In genomic region chr14:36271939-36272907, GRCh38 we compare ENCODE assay signal across 9 cellular contexts. TPM values are rescaled to one million over a fixed set of nuclear protein-coding genes. Genes with fewer than 3 reads are reported as not detected.
DNase-seq lines count a peak whose midpoint lies in the region; ATAC-seq, FAIRE-seq and TF ChIP-seq lines count a peak whose summit lies in the region.
"Had no signal": no experiment of that assay in that cellular context is flagged by ENCODE, and none has a peak within 500 bp of the region (broad histone marks: within the 10 kb centered on the region; RNA-seq: fewer than 3 reads in every experiment).

No MANE protein-coding gene starts in this region.

- no peak for TF ChIP-seq POLR2A in K562 (conservative IDR thresholded peaks at IDR 0.05)
- no peak for TF ChIP-seq POLR2A in transverse colon (IDR thresholded peaks at IDR 0.05)

- H3K9me3 Mint-ChIP-seq in activated CD4-positive, alpha-beta T cell treated with anti-CD3 and anti-CD28 coated beads, Interleukin-2, amount 10 ng/mL, durations not matched to agents 7 days and 5 days, result no peaks in the 10 kb centered on the region

- H3K36me3 ChIP-seq in K562 (ENCODE audit: control insufficient read depth, insufficient read depth, low read length), result no peaks in the 10 kb centered on the region
- H3K36me3 ChIP-seq in mucosa of descending colon (ENCODE audit: low read depth), result no peaks in the 10 kb centered on the region
- no peaks in the 10 kb centered on the region for H3K36me3 ChIP-seq in transverse colon

- TF ChIP-seq RAD21 in K562 (CRISPR knock-in tag; conservative IDR thresholded peaks at IDR 0.05 in 1 of 2, IDR thresholded peaks at IDR 0.05 in 1 of 2), result no peak

- in situ Hi-C loops in K562 (cut with MboI) (no loop called here), transverse colon (cut with MboI; ENCODE audit: low pct_ligation_motif_present in 1 of 4, low pct_unique_long_range_greater_than_20kb in 1 of 4, low sequenced_read_pairs in 3 of 4) (no loop called here)

- no peaks in the 10 kb centered on the region for H3K36me3 Mint-ChIP-seq in activated CD4-positive, alpha-beta T cell treated with anti-CD3 and anti-CD28 coated beads, Interleukin-2, amount 10 ng/mL, durations not matched to agents 7 days and 5 days (ENCODE audit: low read depth)

- H3K79me2 ChIP-seq in K562 (ENCODE audit: control insufficient read depth, insufficient read depth, low read length), result no peaks in the 10 kb centered on the region

- peak overlapping the region; percentile 63 for H3K4me3 Mint-ChIP-seq in activated CD4-positive, alpha-beta T cell treated with anti-CD3 and anti-CD28 coated beads, Interleukin-2, amount 10 ng/mL, durations not matched to agents 7 days and 5 days

- peaks cover 51% of the 10 kb centered on the region for H3K27me3 Mint-ChIP-seq in activated CD4-positive, alpha-beta T cell treated with anti-CD3 and anti-CD28 coated beads, Interleukin-2, amount 10 ng/mL, durations not matched to agents 7 days and 5 days

- DNase-seq in activated CD4-positive, alpha-beta T cell treated with anti-CD3 and anti-CD28 coated beads, Interleukin-2, amount 10 ng/mL, durations not matched to agents 7 days and 5 days, result no peak
- DNase-seq in activated CD4-positive, alpha-beta T cell treated with anti-CD3 and anti-CD28 coated beads, Interleukin-2, amount 50 U/mL, for 4 hours, result no peak
- DNase-seq in K562 (ENCODE audit: extremely low read depth in 1 of 4, low spot score in 3 of 4), result no peak
- peak in 2 of 3 donors; percentile 32 to 43 for DNase-seq in mucosa of descending colon
- peak; percentile 15 for DNase-seq in transverse colon
- DNase-seq in cerebellum (ENCODE audit: low spot score), result no peak

- TF ChIP-seq CTCF in K562 (IDR thresholded peaks at IDR 0.05 in 2 of 3, conservative IDR thresholded peaks at IDR 0.05 in 1 of 3; ENCODE audit: insufficient read depth in 2 of 3, low read depth in 1 of 3, low read length in 3 of 3) (no peak), mucosa of descending colon (IDR thresholded peaks at IDR 0.05) (no peak), transverse colon (IDR thresholded peaks at IDR 0.05) (no peak)

- FAIRE-seq in K562 (lab: Jason Lieb, UNC), result no peak
- FAIRE-seq: frontal cortex had no signal

- H3K27me3 ChIP-seq in K562 (ENCODE audit: control insufficient read depth in 2 of 2, insufficient read depth in 2 of 2, low read length in 2 of 2) (no peaks in the 10 kb centered on the region), transverse colon (peaks cover 45% of the 10 kb centered on the region)

- 0 out of 2 replicates have a peak overlapping the region, but pooled peaks have one; percentile 4 for H3K4me3 ChIP-seq in K562
- no peak overlapping the region for H3K4me3 ChIP-seq in mucosa of descending colon
- peak overlapping the region in 2 of 4 donors; percentile 18 to 41 for H3K4me3 ChIP-seq in transverse colon

- POLR2A ChIA-PET in activated CD4-positive, alpha-beta T cell treated with anti-CD3 and anti-CD28 coated beads, Interleukin-2, amount 10 ng/mL, durations not matched to agents 7 days and 5 days (lab: Charles Lee), result no interaction called here
- POLR2A ChIA-PET in K562 (lab: Yijun Ruan, JAX), result interaction anchor here (0.6 to 1.2 kb wide), 3 partner anchors 17 to 45 kb away, joined by 3 to 4 read pairs (median 4); no protein-coding TSS in a partner anchor

- ATAC-seq in K562 (peak; percentile 43), mucosa of descending colon (peak; percentile 60), GM18498 (IDR thresholded peaks at IDR 0.05; ENCODE audit: unreplicated experiment) (no peak), GM19023 (IDR thresholded peaks at IDR 0.05; ENCODE audit: unreplicated experiment) (no peak)

- H3K9me1 ChIP-seq in K562 (ENCODE audit: control insufficient read depth, insufficient read depth, low read length), result no peaks in the 10 kb centered on the region

- peak overlapping the region; percentile 73 for H2AFZ ChIP-seq in K562 (ENCODE audit: low read depth, low read length)

- H3K4me2 ChIP-seq in K562 (ENCODE audit: insufficient read depth, low read length), result peak overlapping the region; percentile 58

- 0 out of 4 replicates have a peak overlapping the region, but pooled peaks of 1 of the 2 experiments have one; percentile 55 for H3K9ac ChIP-seq in K562 (ENCODE audit: insufficient read depth in 1 of 2, low read depth in 2 of 2, low read length in 2 of 2)

- H3K4me1 ChIP-seq in K562 (replicated peaks in 1 of 2; ENCODE audit: control insufficient read depth in 2 of 2, insufficient read depth in 2 of 2, low read length in 2 of 2), result peaks cover 0 to 4% of the 10 kb centered on the region in 2 experiments; a peak in 3 of 5 replicates
- H3K4me1 ChIP-seq in mucosa of descending colon (ENCODE audit: low read depth), result peaks cover 9% of the 10 kb centered on the region
- H3K4me1 ChIP-seq in transverse colon, result peaks cover 0 to 12% (median 5%) of the 10 kb centered on the region in 4 donors

- H3K9me3 ChIP-seq in K562 (replicated peaks; ENCODE audit: control insufficient read depth, insufficient read depth, low read depth, low read length), result no peaks in the 10 kb centered on the region
- H3K9me3 ChIP-seq in mucosa of descending colon, result no peaks in the 10 kb centered on the region
- H3K9me3 ChIP-seq in transverse colon, result no peaks in the 10 kb centered on the region

- H3K27ac ChIP-seq in K562 (ENCODE audit: extremely low read depth, low read depth, low read length) (no peak overlapping the region), transverse colon (no peak overlapping the region)

- BruUV-seq in K562 (replicated peaks; lab: Mats Ljungman, UMichigan), result no TSS peak

- H4K20me1 ChIP-seq in K562 (replicated peaks; ENCODE audit: control insufficient read depth, insufficient read depth, low read length), result no peaks in the 10 kb centered on the region

- TF ChIP-seq EP300 in K562 (IDR thresholded peaks at IDR 0.05; ENCODE audit: low read length) (no peak), transverse colon (IDR thresholded peaks at IDR 0.05; ENCODE audit: low read depth) (no peak)

- intact Hi-C loops in K562 (cut with micrococcal nuclease), result no loop called here
- intact Hi-C loops in mucosa of descending colon (cut with DNase I, micrococcal nuclease), result no loop called here
- intact Hi-C loops in transverse colon (cut with DNase I; ENCODE audit: low total_unique reads), result no loop called here

- peaks cover 11% of the 10 kb centered on the region for H3K4me1 Mint-ChIP-seq in activated CD4-positive, alpha-beta T cell treated with anti-CD3 and anti-CD28 coated beads, Interleukin-2, amount 10 ng/mL, durations not matched to agents 7 days and 5 days

- CTCF ChIA-PET in activated CD4-positive, alpha-beta T cell treated with anti-CD3 and anti-CD28 coated beads, Interleukin-2, amount 10 ng/mL, durations not matched to agents 7 days and 5 days (lab: Charles Lee), result interaction anchor here (0.6 kb wide), 1 partner anchor 274 kb away, joined by 3 read pairs; no protein-coding TSS in a partner anchor
- CTCF ChIA-PET in K562 (lab: Yijun Ruan, JAX; ENCODE audit: low intra/inter-chr PET ratio), result no interaction called here

- H3K27ac Mint-ChIP-seq in activated CD4-positive, alpha-beta T cell treated with anti-CD3 and anti-CD28 coated beads, Interleukin-2, amount 10 ng/mL, durations not matched to agents 7 days and 5 days, result no peak overlapping the region

- WGBS in K562 (ENCODE audit: insufficient coverage, low coverage, missing lambda C conversion rate), result 50% methylated on average over 28 of the region's 29 CpGs
- WGBS in transverse colon (ENCODE audit: low coverage in 1 of 2), 2 donors, result 11 to 25% methylated on average over 5 to 29 of the region's 29 CpGs

TF ChIP-seq in K562, 482 proteins besides CTCF, POLR2A, EP300 and RAD21 (continues in another document):
- TF ChIP-seq GABPB2 (CRISPR knock-in tag; conservative IDR thresholded peaks at IDR 0.05) (no peak), MBD2 (IDR thresholded peaks at IDR 0.05; ENCODE audit: borderline replicate concordance, low read depth) (no peak), ZFPM2 (CRISPR knock-in tag; IDR thresholded peaks at IDR 0.05) (no peak), MYBL2 (IDR thresholded peaks at IDR 0.05; ENCODE audit: low read depth) (no peak), MYBL2 (CRISPR knock-in tag; IDR thresholded peaks at IDR 0.05; ENCODE audit: borderline replicate concordance) (no peak), HSF4 (CRISPR knock-in tag; IDR thresholded peaks at IDR 0.05; ENCODE audit: borderline replicate concordance) (no peak), MYNN (IDR thresholded peaks at IDR 0.05) (no peak), MYNN (CRISPR knock-in tag; IDR thresholded peaks at IDR 0.05) (no peak)
- TF ChIP-seq, protein P1, sequence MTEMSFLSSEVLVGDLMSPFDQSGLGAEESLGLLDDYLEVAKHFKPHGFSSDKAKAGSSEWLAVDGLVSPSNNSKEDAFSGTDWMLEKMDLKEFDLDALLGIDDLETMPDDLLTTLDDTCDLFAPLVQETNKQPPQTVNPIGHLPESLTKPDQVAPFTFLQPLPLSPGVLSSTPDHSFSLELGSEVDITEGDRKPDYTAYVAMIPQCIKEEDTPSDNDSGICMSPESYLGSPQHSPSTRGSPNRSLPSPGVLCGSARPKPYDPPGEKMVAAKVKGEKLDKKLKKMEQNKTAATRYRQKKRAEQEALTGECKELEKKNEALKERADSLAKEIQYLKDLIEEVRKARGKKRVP (CRISPR knock-in tag; IDR thresholded peaks at IDR 0.05), result no peak

RNA-seq across cellular contexts. Expression of gene MBIP, which starts 48.2 kb away (rescaled TPM):
- total RNA-seq in activated CD4-positive, alpha-beta T cell treated with anti-CD3 and anti-CD28 coated beads, Interleukin-2, amount 10 ng/mL, durations not matched to agents 7 days and 5 days, result 10 to 100 TPM; 23.1 to 27.7 TPM
- 10.0 and 50.9 TPM in 2 replicates for total RNA-seq in K562 (2011; cell fraction: chromatin; rRNA removed; ENCODE audit: low replicate concordance)
- total RNA-seq in K562 (2011; cell fraction: nucleolus; rRNA removed), result 3.8 and 10.1 TPM in 2 replicates
- 20.8 and 50.6 TPM in 2 replicates for total RNA-seq in K562 (2011; cell fraction: nucleoplasm; rRNA removed)
- total RNA-seq in K562 (2014; rRNA removed) (5.5 and 8.4 TPM in 2 replicates), K562 (2014; rRNA removed; fragmentation: Illumina TruSeq; extraction: Trizol) (13.8 and 16.1 TPM in 2 replicates), K562 (2015; rRNA removed; fragmentation: Illumina TruSeq; extraction: Trizol) (10.8 and 14.4 TPM in 2 replicates), K562 (2021) (12.8 and 14.4 TPM in 2 replicates), mucosa of descending colon (10 to 100 TPM; 20.6 to 22.6 (median 21.4) TPM), transverse colon (10 to 100 TPM in 3 of 4 donors, 1 to 10 TPM in 1; 5.4 to 20.6 (median 17.1) TPM), cerebellum (28.3 TPM)
- polyA plus RNA-seq in K562 (2011; rRNA removed) (19.3 and 19.4 TPM in 2 replicates), K562 (2014; fragmentation: Illumina TruSeq; extraction: Trizol) (21.0 and 25.3 TPM in 2 replicates), K562 (2014; fragmentation: Nextera tagmentation; extraction: Ambion mirVana) (10 to 100 TPM; 29.3 to 31.1 TPM), K562 (2014; rRNA removed) (19.4 and 20.2 TPM in 2 replicates)
- 5.7 and 8.4 TPM in 2 replicates for polyA plus RNA-seq in K562 (2011; cell fraction: cytosol; rRNA removed)
- polyA plus RNA-seq in K562 (2011; cell fraction: nucleus; rRNA removed), result 14.2 and 23.8 TPM in 2 replicates
- polyA plus RNA-seq in K562 (2012), result 13.3 and 16.0 TPM in 2 replicates
- polyA minus RNA-seq in K562 (2011; rRNA and poly(A)+ RNA removed), result 18.3 and 26.3 TPM in 2 replicates
- 5.2 and 6.4 TPM in 2 replicates for polyA minus RNA-seq in K562 (2011; cell fraction: cytosol; rRNA and poly(A)+ RNA removed)
- 18.3 and 39.5 TPM in 2 replicates for polyA minus RNA-seq in K562 (2011; cell fraction: nucleus; rRNA and poly(A)+ RNA removed)

Comparison
In these comparisons a context has a peak if more than half of its experiments do, and no peak if none do; other contexts are left out.
1. DNase-seq: peak in mucosa of descending colon (2 of 3) and transverse colon (single experiment); none in activated CD4-positive, alpha-beta T cell treated with anti-CD3 and anti-CD28 coated beads, Interleukin-2, amount 10 ng/mL, durations not matched to agents 7 days and 5 days (single experiment), activated CD4-positive, alpha-beta T cell treated with anti-CD3 and anti-CD28 coated beads, Interleukin-2, amount 50 U/mL, for 4 hours (0 of 2), K562 (0 of 4) and cerebellum (single experiment).
2. ATAC-seq: peak in K562 (single experiment) and mucosa of descending colon (single experiment); none in GM18498 (single experiment) and GM19023 (single experiment).